ENCODE assay signal across 8 cellular contexts in the genomic region with DNA sequence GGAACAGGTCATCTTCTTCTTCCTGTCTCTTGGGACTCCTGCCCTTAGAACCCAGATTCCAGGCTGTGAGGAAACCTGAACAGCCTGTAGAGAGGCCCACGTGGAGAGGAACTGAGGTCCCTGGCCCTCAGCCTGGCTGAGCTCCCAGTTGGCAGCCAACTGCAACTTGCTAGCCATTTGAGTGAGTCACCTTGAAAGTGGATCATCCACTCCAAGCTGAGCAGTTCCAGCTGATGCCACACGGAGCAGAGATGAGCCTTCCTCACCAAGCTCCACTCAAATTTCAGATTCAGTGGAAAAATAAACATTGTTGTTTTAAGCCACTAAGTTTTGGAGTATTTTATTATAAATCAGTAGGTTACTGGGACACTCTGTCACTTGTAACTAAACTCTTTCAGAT.
DNase-seq lines count a peak whose midpoint lies in the region; ATAC-seq and TF ChIP-seq lines count a peak whose summit lies in the region.

No MANE protein-coding gene starts in this region.

- H3K9me3 Mint-ChIP-seq in activated CD4-positive, alpha-beta memory T cell treated with anti-CD3 and anti-CD28 coated beads for 36 hours: peaks cover 3% of the 10 kb centered on the region
- H3K9me3 Mint-ChIP-seq in activated CD4-positive, alpha-beta memory T cell treated with anti-CD3 and anti-CD28 coated beads, Interleukin-2, amount 10 ng/mL, durations not matched to agents 7 days and 5 days: no peaks in the 10 kb centered on the region
- no peaks in the 10 kb centered on the region for H3K9me3 Mint-ChIP-seq in T-helper 2 cell treated with Interferon-gamma antibody and Interleukin-4, amounts not matched to agents 5 μg/mL and 100 μg/mL, for 36 hours
- H3K9me3 Mint-ChIP-seq in effector memory CD8-positive, alpha-beta T cell: no peaks in the 10 kb centered on the region

- H3K4me3 ChIP-seq in RWPE2 (ENCODE audit: severe bottlenecking) (no peak overlapping the region), sigmoid colon (no peak overlapping the region)

- intact Hi-C loops in activated CD4-positive, alpha-beta memory T cell treated with anti-CD3 and anti-CD28 coated beads for 36 hours (cut with micrococcal nuclease): no loop called here
- intact Hi-C loops in sigmoid colon (cut with DNase I): no loop called here

- POLR2A ChIA-PET in activated CD4-positive, alpha-beta memory T cell treated with anti-CD3 and anti-CD28 coated beads for 36 hours (lab: Charles Lee): no interaction called here
- POLR2A ChIA-PET in activated CD4-positive, alpha-beta memory T cell treated with anti-CD3 and anti-CD28 coated beads, Interleukin-2, amount 10 ng/mL, durations not matched to agents 7 days and 5 days (lab: Charles Lee): no interaction called here

- ATAC-seq in RWPE2 (ENCODE audit: low read depth) (peak; percentile 91), foreskin keratinocyte (peak; percentile 85)
- ATAC-seq in effector memory CD8-positive, alpha-beta T cell (replicated peaks): no peak

- no peaks in the 10 kb centered on the region for H3K27me3 Mint-ChIP-seq in activated CD4-positive, alpha-beta memory T cell treated with anti-CD3 and anti-CD28 coated beads for 36 hours
- no peaks in the 10 kb centered on the region for H3K27me3 Mint-ChIP-seq in activated CD4-positive, alpha-beta memory T cell treated with anti-CD3 and anti-CD28 coated beads, Interleukin-2, amount 10 ng/mL, durations not matched to agents 7 days and 5 days
- no peaks in the 10 kb centered on the region for H3K27me3 Mint-ChIP-seq in T-helper 2 cell treated with Interferon-gamma antibody and Interleukin-4, amounts not matched to agents 5 μg/mL and 100 μg/mL, for 36 hours (ENCODE audit: low read depth)
- no peaks in the 10 kb centered on the region for H3K27me3 Mint-ChIP-seq in effector memory CD8-positive, alpha-beta T cell

- H3K4me1 ChIP-seq in RWPE2 (ENCODE audit: insufficient read depth, poor library complexity, severe bottlenecking) (peaks cover 3% of the 10 kb centered on the region), foreskin keratinocyte (no peaks in the 10 kb centered on the region), sigmoid colon (no peaks in the 10 kb centered on the region)

- H3K36me3 ChIP-seq in RWPE2 (ENCODE audit: low read depth) (no peaks in the 10 kb centered on the region), sigmoid colon (no peaks in the 10 kb centered on the region)

- peak; percentile 42 for TF ChIP-seq CTCF in RWPE2 (IDR thresholded peaks at IDR 0.05; ENCODE audit: poor library complexity, severe bottlenecking)
- peak; percentile 60 for TF ChIP-seq CTCF in foreskin keratinocyte (conservative IDR thresholded peaks at IDR 0.05)
- TF ChIP-seq CTCF in sigmoid colon (IDR thresholded peaks at IDR 0.05): peak in 3 of 4 experiments; percentile 22 to 41 (median 25)

- H3K36me3 Mint-ChIP-seq in activated CD4-positive, alpha-beta memory T cell treated with anti-CD3 and anti-CD28 coated beads for 36 hours: no peaks in the 10 kb centered on the region
- H3K36me3 Mint-ChIP-seq in activated CD4-positive, alpha-beta memory T cell treated with anti-CD3 and anti-CD28 coated beads, Interleukin-2, amount 10 ng/mL, durations not matched to agents 7 days and 5 days (ENCODE audit: low read depth): no peaks in the 10 kb centered on the region
- no peaks in the 10 kb centered on the region for H3K36me3 Mint-ChIP-seq in T-helper 2 cell treated with Interferon-gamma antibody and Interleukin-4, amounts not matched to agents 5 μg/mL and 100 μg/mL, for 36 hours (ENCODE audit: low read depth)
- no peaks in the 10 kb centered on the region for H3K36me3 Mint-ChIP-seq in effector memory CD8-positive, alpha-beta T cell (ENCODE audit: insufficient read depth)

- H3K4me3 Mint-ChIP-seq in activated CD4-positive, alpha-beta memory T cell treated with anti-CD3 and anti-CD28 coated beads for 36 hours: no peak overlapping the region
- no peak overlapping the region for H3K4me3 Mint-ChIP-seq in activated CD4-positive, alpha-beta memory T cell treated with anti-CD3 and anti-CD28 coated beads, Interleukin-2, amount 10 ng/mL, durations not matched to agents 7 days and 5 days
- H3K4me3 Mint-ChIP-seq in T-helper 2 cell treated with Interferon-gamma antibody and Interleukin-4, amounts not matched to agents 5 μg/mL and 100 μg/mL, for 36 hours: no peak overlapping the region
- no peak overlapping the region for H3K4me3 Mint-ChIP-seq in effector memory CD8-positive, alpha-beta T cell

- 16 to 40% methylated on average over 2 of the region's 2 CpGs for WGBS in sigmoid colon, 2 donors

- H3K4me1 Mint-ChIP-seq in activated CD4-positive, alpha-beta memory T cell treated with anti-CD3 and anti-CD28 coated beads for 36 hours (ENCODE audit: low read depth): no peaks in the 10 kb centered on the region
- H3K4me1 Mint-ChIP-seq in activated CD4-positive, alpha-beta memory T cell treated with anti-CD3 and anti-CD28 coated beads, Interleukin-2, amount 10 ng/mL, durations not matched to agents 7 days and 5 days: no peaks in the 10 kb centered on the region
- no peaks in the 10 kb centered on the region for H3K4me1 Mint-ChIP-seq in T-helper 2 cell treated with Interferon-gamma antibody and Interleukin-4, amounts not matched to agents 5 μg/mL and 100 μg/mL, for 36 hours (ENCODE audit: low read depth)
- no peaks in the 10 kb centered on the region for H3K4me1 Mint-ChIP-seq in effector memory CD8-positive, alpha-beta T cell (ENCODE audit: low read depth in 2 of 2)

- DNase-seq in activated CD4-positive, alpha-beta memory T cell treated with anti-CD3 and anti-CD28 coated beads for 36 hours: peak; percentile 11
- DNase-seq in activated CD4-positive, alpha-beta memory T cell treated with anti-CD3 and anti-CD28 coated beads, Interleukin-2, amount 10 ng/mL, durations not matched to agents 7 days and 5 days: no peak
- DNase-seq in RWPE2 (ENCODE audit: low spot score) (peak; percentile 58), foreskin keratinocyte (peak in 1 of 2 donors; percentile 59), sigmoid colon (peak; percentile 89)
- no peak for DNase-seq in stimulated activated naive CD4-positive, alpha-beta T cell (lab: John Stamatoyannopoulos, UW)
- DNase-seq in T-helper 2 cell treated with Interferon-gamma antibody and Interleukin-4, amounts not matched to agents 5 μg/mL and 100 μg/mL, for 36 hours (ENCODE audit: low spot score): no peak
- DNase-seq in effector memory CD8-positive, alpha-beta T cell: no peak

- H3K27ac ChIP-seq in RWPE2 (ENCODE audit: poor library complexity, severe bottlenecking) (no peak overlapping the region), foreskin keratinocyte (no peak overlapping the region), sigmoid colon (no peak overlapping the region)

- no peaks in the 10 kb centered on the region for H3K9me3 ChIP-seq in RWPE2 (ENCODE audit: severe bottlenecking)
- no peaks in the 10 kb centered on the region for H3K9me3 ChIP-seq in sigmoid colon

- CTCF ChIA-PET in activated CD4-positive, alpha-beta memory T cell treated with anti-CD3 and anti-CD28 coated beads for 36 hours (lab: Charles Lee): interaction anchor here (1.1 kb wide), 1 partner anchor 18 kb away, joined by 3 read pairs; no protein-coding TSS in a partner anchor
- CTCF ChIA-PET in activated CD4-positive, alpha-beta memory T cell treated with anti-CD3 and anti-CD28 coated beads, Interleukin-2, amount 10 ng/mL, durations not matched to agents 7 days and 5 days (lab: Charles Lee): no interaction called here

- no peak for TF ChIP-seq EP300 in sigmoid colon (IDR thresholded peaks at IDR 0.05)

- no peak overlapping the region for H3K27ac Mint-ChIP-seq in activated CD4-positive, alpha-beta memory T cell treated with anti-CD3 and anti-CD28 coated beads for 36 hours
- no peak overlapping the region for H3K27ac Mint-ChIP-seq in activated CD4-positive, alpha-beta memory T cell treated with anti-CD3 and anti-CD28 coated beads, Interleukin-2, amount 10 ng/mL, durations not matched to agents 7 days and 5 days
- H3K27ac Mint-ChIP-seq in T-helper 2 cell treated with Interferon-gamma antibody and Interleukin-4, amounts not matched to agents 5 μg/mL and 100 μg/mL, for 36 hours: no peak overlapping the region
- no peak overlapping the region for H3K27ac Mint-ChIP-seq in effector memory CD8-positive, alpha-beta T cell

- no peak for TF ChIP-seq POLR2A in sigmoid colon (IDR thresholded peaks at IDR 0.05)

- no peaks in the 10 kb centered on the region for H3K27me3 ChIP-seq in RWPE2 (ENCODE audit: insufficient read depth, poor library complexity, severe bottlenecking)
- no peaks in the 10 kb centered on the region for H3K27me3 ChIP-seq in foreskin keratinocyte
- no peaks in the 10 kb centered on the region for H3K27me3 ChIP-seq in sigmoid colon

Comparison
In these comparisons a context has a peak if more than half of its experiments do, and no peak if none do; other contexts are left out.
1. DNase-seq: peak in activated CD4-positive, alpha-beta memory T cell treated with anti-CD3 and anti-CD28 coated beads for 36 hours (single experiment), RWPE2 (single experiment) and sigmoid colon (single experiment); none in activated CD4-positive, alpha-beta memory T cell treated with anti-CD3 and anti-CD28 coated beads, Interleukin-2, amount 10 ng/mL, durations not matched to agents 7 days and 5 days (single experiment), stimulated activated naive CD4-positive, alpha-beta T cell (0 of 6), T-helper 2 cell treated with Interferon-gamma antibody and Interleukin-4, amounts not matched to agents 5 μg/mL and 100 μg/mL, for 36 hours (single experiment) and effector memory CD8-positive, alpha-beta T cell (0 of 3).
2. Peak in every context shown above with its lines, with median percentiles within 50 percentile points of each other: CTCF ChIP-seq.